11 cellular contexts compared by ENCODE assay signal in genomic region chr2:104658149-104658839, GRCh38.
DNase-seq lines count a peak whose midpoint lies in the region; ATAC-seq and TF ChIP-seq lines count a peak whose summit lies in the region.
"Had no signal": no experiment of that assay in that cellular context is flagged by ENCODE, and none has a peak within 500 bp of the region (broad histone marks: within the 10 kb centered on the region; RNA-seq: fewer than 3 reads in every experiment).

No MANE protein-coding gene starts in this region.

- DNase-seq in activated naive CD4-positive, alpha-beta T cell treated with anti-CD3 and anti-CD28 coated beads for 36 hours, result peak; percentile 31
- no peak for DNase-seq in activated naive CD4-positive, alpha-beta T cell (lab: John Stamatoyannopoulos, UW)
- peak in 29 of 61 donors; percentile 4 to 54 (median 25) for DNase-seq in caudate nucleus (lab: John Stamatoyannopoulos, UW)
- DNase-seq in right lobe of liver, result peak; percentile 41 to 70 (median 56)
- DNase-seq in ureter (ENCODE audit: low spot score), result peak; percentile 48
- no peak for DNase-seq in middle frontal gyrus (ENCODE audit: extremely low spot score, low spot score)
- no peak for DNase-seq in GM19238 (ENCODE audit: insufficient read length, low spot score)
- DNase-seq in NCI-H2081 (lab: John Stamatoyannopoulos, UW), result no peak
- DNase-seq: SHP77 treated with DMSO at 0.1 percent for 48 hours had no signal

- no peaks in the 10 kb centered on the region for H3K36me3 Mint-ChIP-seq in activated naive CD4-positive, alpha-beta T cell treated with anti-CD3 and anti-CD28 coated beads for 36 hours (ENCODE audit: low read depth)

- H3K36me3 ChIP-seq in right lobe of liver, result no peaks in the 10 kb centered on the region

- CTCF ChIA-PET in activated naive CD4-positive, alpha-beta T cell treated with anti-CD3 and anti-CD28 coated beads for 36 hours (lab: Charles Lee), result interaction anchor here (0.7 kb wide), 1 partner anchor 1718 kb away, joined by 3 read pairs; no protein-coding TSS in a partner anchor

- no peak for TF ChIP-seq CTCF in right lobe of liver (IDR thresholded peaks at IDR 0.05)

- H3K27me3 ChIP-seq in right lobe of liver, result no peaks in the 10 kb centered on the region

- intact Hi-C loops in activated naive CD4-positive, alpha-beta T cell treated with anti-CD3 and anti-CD28 coated beads for 36 hours (cut with micrococcal nuclease), result no loop called here
- intact Hi-C loops in right lobe of liver (cut with DNase I), result no loop called here

- no peak overlapping the region for H3K4me3 ChIP-seq in right lobe of liver

- H3K4me3 Mint-ChIP-seq in activated naive CD4-positive, alpha-beta T cell treated with anti-CD3 and anti-CD28 coated beads for 36 hours, result no peak overlapping the region
- H3K4me3 Mint-ChIP-seq: central memory CD8-positive, alpha-beta T cell had no signal

- no peaks in the 10 kb centered on the region for H3K9me3 Mint-ChIP-seq in activated naive CD4-positive, alpha-beta T cell treated with anti-CD3 and anti-CD28 coated beads for 36 hours

- no peak for TF ChIP-seq POLR2A in right lobe of liver (IDR thresholded peaks at IDR 0.05)

- peaks cover 3% of the 10 kb centered on the region for H3K4me1 Mint-ChIP-seq in activated naive CD4-positive, alpha-beta T cell treated with anti-CD3 and anti-CD28 coated beads for 36 hours (ENCODE audit: low read depth)

- ATAC-seq in right lobe of liver, result peak; percentile 67 to 88 (median 84)

- no peaks in the 10 kb centered on the region for H3K9me3 ChIP-seq in right lobe of liver

- H3K27ac Mint-ChIP-seq in activated naive CD4-positive, alpha-beta T cell treated with anti-CD3 and anti-CD28 coated beads for 36 hours, result no peak overlapping the region

- 33% methylated on average over 8 of the region's 19 CpGs for WGBS in right lobe of liver (ENCODE audit: insufficient coverage, low coverage, low lambda C conversion rate, missing lambda C conversion rate)

- peak overlapping the region; percentile 6 for H3K27ac ChIP-seq in caudate nucleus (ENCODE audit: low read depth, low read length)
- no peak overlapping the region for H3K27ac ChIP-seq in right lobe of liver
- H3K27ac ChIP-seq: C4-2B had no signal

- H3K27me3 Mint-ChIP-seq in activated naive CD4-positive, alpha-beta T cell treated with anti-CD3 and anti-CD28 coated beads for 36 hours (ENCODE audit: low read depth), result peaks cover 41% of the 10 kb centered on the region

- H3K4me1 ChIP-seq in right lobe of liver, result no peaks in the 10 kb centered on the region

Comparison
In these comparisons a context has a peak if more than half of its experiments do, and no peak if none do; other contexts are left out.
1. DNase-seq: peak in activated naive CD4-positive, alpha-beta T cell treated with anti-CD3 and anti-CD28 coated beads for 36 hours (single experiment), right lobe of liver (3 of 3) and ureter (single experiment); none in activated naive CD4-positive, alpha-beta T cell (0 of 4), middle frontal gyrus (single experiment), GM19238 (single experiment) and NCI-H2081 (0 of 2).